10 cellular contexts compared by ENCODE assay signal in genomic region chr2:159123786-159124185, GRCh38.
A peak's percentile ranks its signal among the peaks of the same experiment; 100 is the strongest.
DNase-seq lines count a peak whose midpoint lies in the region; ATAC-seq and TF ChIP-seq lines count a peak whose summit lies in the region.
"Had no signal": no experiment of that assay in that cellular context is flagged by ENCODE, and none has a peak within 500 bp of the region (broad histone marks: within the 10 kb centered on the region; RNA-seq: fewer than 3 reads in every experiment).

No MANE protein-coding gene starts in this region.

- DNase-seq in Caco-2 (no peak), PC-3 (no peak), foreskin keratinocyte (no peak), SHP77 (lab: John Stamatoyannopoulos, UW) (no peak), esophagus muscularis mucosa (ENCODE audit: extremely low spot score) (no peak)
- DNase-seq: GDM1; stimulated activated CD4-positive, alpha-beta T cell treated with anti-CD3 and anti-CD28 coated beads, Interleukin-4, amount 100 ng/mL, for 1 hour had no signal

- TF ChIP-seq POLR2A in esophagus muscularis mucosa (IDR thresholded peaks at IDR 0.05; ENCODE audit: low read depth) = no peak

- no peak for TF ChIP-seq EP300 in esophagus muscularis mucosa (IDR thresholded peaks at IDR 0.05)

- H3K27ac Mint-ChIP-seq in Caco-2 (ENCODE audit: unreplicated experiment) = peak overlapping the region; percentile 87

- intact Hi-C loops in Caco-2 (cut with micrococcal nuclease; ENCODE audit: unreplicated experiment) (loop anchor here (2.0 kb wide), 1 partner anchor 31 kb away; no protein-coding TSS in a partner anchor), PC-3 (cut with micrococcal nuclease) (loop anchor here (5.0 kb wide), 1 partner anchor 49 kb away; no protein-coding TSS in a partner anchor), esophagus muscularis mucosa (cut with DNase I) (loop anchor here (5.0 kb wide), 1 partner anchor 156 kb away; the partner anchor contains the start of gene TANC1)

- H3K36me3 ChIP-seq in Caco-2 (ENCODE audit: control insufficient read depth, insufficient read depth, low read length) (no peaks in the 10 kb centered on the region), PC-3 (ENCODE audit: low read depth, low read length) (0 out of 2 replicates have a peak, but pooled peaks cover 4% of the 10 kb centered on the region), esophagus muscularis mucosa (no peaks in the 10 kb centered on the region)

- peaks cover 47% of the 10 kb centered on the region for H3K4me1 Mint-ChIP-seq in Caco-2 (ENCODE audit: low read depth, unreplicated experiment)

- no peak overlapping the region for H2AFZ ChIP-seq in PC-3 (ENCODE audit: low read length)

- H3K79me2 ChIP-seq in PC-3 (ENCODE audit: low read length) = peaks cover 21% of the 10 kb centered on the region

- H3K27me3 ChIP-seq in Caco-2 (replicated peaks; ENCODE audit: control insufficient read depth, insufficient read depth, low read length) (no peaks in the 10 kb centered on the region), PC-3 (ENCODE audit: low read length) (no peaks in the 10 kb centered on the region), foreskin keratinocyte (no peaks in the 10 kb centered on the region), esophagus muscularis mucosa (no peaks in the 10 kb centered on the region)

- peak overlapping the region; percentile 19 for H3K4me3 Mint-ChIP-seq in Caco-2 (ENCODE audit: unreplicated experiment)

- H3K36me3 Mint-ChIP-seq in Caco-2 (ENCODE audit: insufficient read depth, unreplicated experiment) = peaks cover 6% of the 10 kb centered on the region

- POLR2A ChIA-PET in Caco-2 (lab: Charles Lee) = no interaction called here
- POLR2A ChIA-PET in PC-3 (lab: Charles Lee; ENCODE audit: unreplicated experiment) = no interaction called here

- peaks cover 38% of the 10 kb centered on the region for H3K4me1 ChIP-seq in Caco-2
- peaks cover 39% of the 10 kb centered on the region for H3K4me1 ChIP-seq in PC-3 (ENCODE audit: insufficient read depth, low read length)
- peaks cover 24% of the 10 kb centered on the region for H3K4me1 ChIP-seq in foreskin keratinocyte
- H3K4me1 ChIP-seq in esophagus muscularis mucosa = peaks cover 51 to 72% (median 57%) of the 10 kb centered on the region in 4 donors

- no peaks in the 10 kb centered on the region for H3K9me3 Mint-ChIP-seq in Caco-2 (ENCODE audit: unreplicated experiment)

- H3K9ac ChIP-seq in PC-3 (ENCODE audit: low read length) = peak overlapping the region; percentile 66

- no peaks in the 10 kb centered on the region for H4K20me1 ChIP-seq in PC-3 (ENCODE audit: low read length)

- no peak overlapping the region for H3K4me3 ChIP-seq in Caco-2 (ENCODE audit: low read depth, low read length)
- H3K4me3 ChIP-seq in PC-3 (ENCODE audit: low read length) = no peak overlapping the region; the same call in 1 of the 2 replicates
- H3K4me3 ChIP-seq in skin epidermis = no peak overlapping the region
- no peak overlapping the region for H3K4me3 ChIP-seq in esophagus muscularis mucosa

- ATAC-seq in PC-3 (no peak), foreskin keratinocyte (no peak), HG02870 (IDR thresholded peaks at IDR 0.05; ENCODE audit: unreplicated experiment) (no peak)
- ATAC-seq: activated CD4-positive, CD25-positive, alpha-beta regulatory T cell treated with anti-CD3 and anti-CD28 coated beads, Interleukin-2, amount 50 U/mL, for 24 hours had no signal

- H3K27ac ChIP-seq in PC-3 (ENCODE audit: low read length) = peak overlapping the region; percentile 95
- peak overlapping the region; percentile 26 for H3K27ac ChIP-seq in foreskin keratinocyte
- peak overlapping the region in 20 of 21 experiments; percentile 5 to 89 (median 80) for H3K27ac ChIP-seq in skin epidermis
- peak overlapping the region in 2 of 4 donors; percentile 30 to 49 for H3K27ac ChIP-seq in esophagus muscularis mucosa (replicated peaks in 1 of 4)

- H3K9me3 ChIP-seq in Caco-2 = no peaks in the 10 kb centered on the region
- no peaks in the 10 kb centered on the region for H3K9me3 ChIP-seq in PC-3 (ENCODE audit: low read length)
- H3K9me3 ChIP-seq in esophagus muscularis mucosa = no peaks in the 10 kb centered on the region

- no peaks in the 10 kb centered on the region for H3K9me2 ChIP-seq in PC-3 (replicated peaks; ENCODE audit: low read length)

- BruUV-seq in Caco-2 (replicated peaks; lab: Mats Ljungman, UMichigan) (no TSS peak), PC-3 (replicated peaks; lab: Mats Ljungman, UMichigan) (no TSS peak)

- CTCF ChIA-PET in Caco-2 (lab: Charles Lee) (interaction anchor here (0.5 to 1.8 kb wide), 3 partner anchors 11 to 88 kb away, joined by 3 to 12 read pairs (median 4); no protein-coding TSS in a partner anchor), PC-3 (lab: Charles Lee) (interaction anchor here (1.8 kb wide), 1 partner anchor 88 kb away, joined by 9 read pairs; no protein-coding TSS in a partner anchor)

- H3K27me3 Mint-ChIP-seq in Caco-2 (ENCODE audit: insufficient read depth, unreplicated experiment) = no peaks in the 10 kb centered on the region

- 90% methylated on average over 9 of the region's 9 CpGs for WGBS in esophagus muscularis mucosa

- no peaks in the 10 kb centered on the region for H3F3A ChIP-seq in PC-3 (ENCODE audit: low read length, unreplicated experiment)

- peak overlapping the region; percentile 60; the same call in 1 of the 2 replicates for H3K4me2 ChIP-seq in PC-3 (ENCODE audit: low read length)

- TF ChIP-seq CTCF in Caco-2 (IDR thresholded peaks at IDR 0.05; ENCODE audit: insufficient read depth in 1 of 2, low read depth in 1 of 2, low read length in 1 of 2, severe bottlenecking in 1 of 2, unreplicated experiment in 1 of 2) (no peak), PC-3 (conservative IDR thresholded peaks at IDR 0.05; ENCODE audit: low read depth, low read length) (no peak), foreskin keratinocyte (conservative IDR thresholded peaks at IDR 0.05) (no peak), esophagus muscularis mucosa (IDR thresholded peaks at IDR 0.05) (no peak)
